In the genomic region with DNA sequence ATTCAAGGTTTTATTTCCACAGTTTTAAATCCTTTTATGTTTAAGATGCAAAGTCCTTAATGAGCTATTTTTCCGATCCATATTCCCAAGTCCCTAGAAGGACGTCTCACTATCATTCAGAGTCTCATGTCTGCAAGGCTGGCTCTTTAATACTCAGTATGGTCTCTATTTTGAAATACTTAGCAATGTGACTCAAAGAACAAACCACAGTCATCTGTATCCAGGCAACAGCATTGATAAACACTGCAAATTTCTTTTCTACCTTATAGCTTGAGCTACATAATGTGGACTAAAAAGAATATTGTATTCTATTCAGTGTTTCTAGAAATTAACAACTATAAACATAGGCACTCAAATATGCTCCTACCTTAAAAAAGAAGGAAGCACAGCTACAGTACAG, we compare ENCODE assay signal across 19 cellular contexts.
DNase-seq lines count a peak whose midpoint lies in the region; ATAC-seq, FAIRE-seq and TF ChIP-seq lines count a peak whose summit lies in the region.
"Had no signal": no experiment of that assay in that cellular context is flagged by ENCODE, and none has a peak within 500 bp of the region (broad histone marks: within the 10 kb centered on the region; RNA-seq: fewer than 3 reads in every experiment).

No MANE protein-coding gene starts in this region.

- H3K4me1 ChIP-seq in PC-3 (ENCODE audit: insufficient read depth, low read length) = no peaks in the 10 kb centered on the region
- no peaks in the 10 kb centered on the region for H3K4me1 ChIP-seq in fibroblast of lung (ENCODE audit: control insufficient read depth, extremely low read depth, insufficient read depth, low read length)
- H3K4me1 ChIP-seq: heart right ventricle, Peyer's patch, psoas muscle, thyroid gland had no signal

- CTCF ChIA-PET in PC-3 (lab: Charles Lee) = no interaction called here

- H3K27me3 ChIP-seq in PC-3 (ENCODE audit: low read length) = no peaks in the 10 kb centered on the region
- H3K27me3 ChIP-seq in fibroblast of lung (ENCODE audit: control insufficient read depth, insufficient read depth, low read length) = no peaks in the 10 kb centered on the region
- H3K27me3 ChIP-seq: heart right ventricle, Peyer's patch, thyroid gland had no signal

- H3K79me2 ChIP-seq in PC-3 (ENCODE audit: low read length) = no peaks in the 10 kb centered on the region
- H3K79me2 ChIP-seq in fibroblast of lung (ENCODE audit: control insufficient read depth, insufficient read depth, low read length) = no peaks in the 10 kb centered on the region

- H3K27ac ChIP-seq in PC-3 (ENCODE audit: low read length) (no peak overlapping the region), fibroblast of lung (ENCODE audit: insufficient read depth, low read length) (no peak overlapping the region)
- H3K27ac ChIP-seq: heart right ventricle, Peyer's patch, psoas muscle, thyroid gland had no signal

- no TSS peak for BruUV-seq in PC-3 (replicated peaks; lab: Mats Ljungman, UMichigan)

- no peak overlapping the region for H3K4me3 ChIP-seq in PC-3 (ENCODE audit: low read length)
- H3K4me3 ChIP-seq in fibroblast of lung (replicated peaks in 1 of 4; ENCODE audit: control extremely low read depth in 1 of 4, insufficient read depth in 1 of 4, low read depth in 3 of 4, low read length in 4 of 4) = no peak overlapping the region
- H3K4me3 ChIP-seq: heart right ventricle, Peyer's patch, psoas muscle, thyroid gland had no signal

- H2AFZ ChIP-seq in PC-3 (ENCODE audit: low read length) (no peak overlapping the region), fibroblast of lung (ENCODE audit: low read length) (no peak overlapping the region)

- intact Hi-C loops in PC-3 (cut with micrococcal nuclease) = no loop called here

- H3K4me2 ChIP-seq in PC-3 (ENCODE audit: low read length) (no peak overlapping the region), fibroblast of lung (ENCODE audit: extremely low read depth, insufficient read depth, low read length) (no peak overlapping the region)

- H3K9me3 ChIP-seq in PC-3 (ENCODE audit: low read length) (no peaks in the 10 kb centered on the region), fibroblast of lung (ENCODE audit: control insufficient read depth, insufficient read depth, low read depth, low read length) (no peaks in the 10 kb centered on the region)
- H3K9me3 ChIP-seq: heart right ventricle, Peyer's patch, psoas muscle, thyroid gland had no signal

- H4K20me1 ChIP-seq in PC-3 (ENCODE audit: low read length) (no peaks in the 10 kb centered on the region), fibroblast of lung (ENCODE audit: control insufficient read depth, extremely low read depth, insufficient read depth, low read length) (no peaks in the 10 kb centered on the region)

- DNase-seq in EL (peak; percentile 44), PC-3 (peak; percentile 24), fibroblast of lung (ENCODE audit: low read depth in 2 of 2) (peak; percentile 77 to 81), non-pigmented ciliary epithelial cell (ENCODE audit: low read depth) (peak; percentile 34), frontal cortex (ENCODE audit: low spot score in 2 of 2) (no peak), NCI-H1417 treated with DMSO at 0.1 percent for 48 hours (lab: John Stamatoyannopoulos, UW) (no peak), HTR-8/SVneo (ENCODE audit: insufficient read length, low spot score) (no peak)
- DNase-seq: activated gamma-delta T cell treated with Interleukin-2 at 50 U/mL for 16 hours; CD8-positive, alpha-beta memory T cell; effector memory CD4-positive, alpha-beta T cell; heart right ventricle; naive thymus-derived CD8-positive, alpha-beta T cell; NCI-H1105; NCI-H526; Peyer's patch; psoas muscle; SW 1271; thyroid gland had no signal

- ATAC-seq in PC-3 (peak; percentile 35; the same call in 1 of the 2 replicates), GM19452 (IDR thresholded peaks at IDR 0.05; ENCODE audit: unreplicated experiment) (no peak)
- ATAC-seq: heart right ventricle; naive thymus-derived CD8-positive, alpha-beta T cell; psoas muscle had no signal

- no peak for TF ChIP-seq CTCF in PC-3 (conservative IDR thresholded peaks at IDR 0.05; ENCODE audit: low read depth, low read length)
- TF ChIP-seq CTCF in fibroblast of lung (conservative IDR thresholded peaks at IDR 0.05 in 1 of 2, IDR thresholded peaks at IDR 0.05 in 1 of 2; ENCODE audit: low read depth in 1 of 2, low read length in 2 of 2) = no peak

- no peaks in the 10 kb centered on the region for H3K36me3 ChIP-seq in PC-3 (ENCODE audit: low read depth, low read length)
- no peaks in the 10 kb centered on the region for H3K36me3 ChIP-seq in fibroblast of lung (ENCODE audit: control insufficient read depth, insufficient read depth, low read length)
- H3K36me3 ChIP-seq: heart right ventricle, Peyer's patch, thyroid gland had no signal

- no peaks in the 10 kb centered on the region for H3F3A ChIP-seq in PC-3 (ENCODE audit: low read length, unreplicated experiment)

- H3K9me2 ChIP-seq in PC-3 (replicated peaks; ENCODE audit: low read length) = no peaks in the 10 kb centered on the region

- H3K9ac ChIP-seq in PC-3 (ENCODE audit: low read length) = no peak overlapping the region
- H3K9ac ChIP-seq in fibroblast of lung (ENCODE audit: insufficient read depth, low read length) = no peak overlapping the region

- no peak for FAIRE-seq in frontal cortex (lab: Jason Lieb, UNC)
- FAIRE-seq in HTR-8/SVneo (lab: Jason Lieb, UNC) = no peak

- POLR2A ChIA-PET in PC-3 (lab: Charles Lee; ENCODE audit: unreplicated experiment) = no interaction called here

Comparison
In these comparisons a context has a peak if more than half of its experiments do, and no peak if none do; other contexts are left out.
1. DNase-seq: peak in EL (single experiment), PC-3 (single experiment), fibroblast of lung (2 of 2) and non-pigmented ciliary epithelial cell (single experiment); none in frontal cortex (0 of 2), NCI-H1417 treated with DMSO at 0.1 percent for 48 hours (single experiment) and HTR-8/SVneo (single experiment).